ENCODE assay signal across 1 cellular context in the genomic region with DNA sequence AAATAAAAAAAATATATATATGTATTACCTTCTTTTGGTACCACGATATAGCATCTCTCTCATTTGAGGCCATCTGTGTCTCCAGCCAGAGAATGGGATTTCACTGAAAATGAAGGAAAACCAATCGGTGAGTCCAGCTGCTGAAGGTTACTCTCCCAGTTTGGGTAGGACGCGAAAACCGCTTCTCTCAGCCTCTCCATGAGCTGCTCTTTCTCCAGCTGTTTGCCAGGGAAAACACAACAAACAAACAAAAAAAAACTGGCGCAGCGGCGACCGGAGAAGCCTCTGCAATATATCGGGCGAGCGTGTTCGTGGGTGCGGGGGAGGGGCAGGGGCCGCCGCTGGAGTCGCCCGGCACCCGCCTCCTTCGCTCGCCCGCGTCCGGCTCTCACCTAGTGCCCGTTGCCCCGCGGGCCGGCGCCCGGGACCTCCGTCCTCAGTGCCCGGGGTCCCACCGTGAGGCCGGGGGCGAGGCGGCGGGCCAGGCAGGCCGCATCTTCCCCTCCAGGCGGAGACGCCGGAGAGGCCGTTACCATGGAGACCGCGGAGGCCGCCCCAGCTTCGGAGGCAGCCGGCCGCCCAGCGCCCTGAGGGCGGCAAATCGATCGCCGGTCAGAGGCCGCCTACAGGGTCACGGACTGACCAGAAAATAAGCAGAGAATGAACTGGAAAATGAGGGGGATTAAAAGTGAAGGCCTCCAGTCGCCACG.
A peak's percentile ranks its signal among the peaks of the same experiment; 100 is the strongest.
TF ChIP-seq lines count a peak whose summit lies in the region.

No MANE protein-coding gene starts in this region.

TF ChIP-seq in K562, 482 proteins besides CTCF, POLR2A, EP300 and RAD21 (continued from another document and continues in another):
- TF ChIP-seq ZBTB43 (CRISPR knock-in tag; IDR thresholded peaks at IDR 0.05), result no peak
- TF ChIP-seq ZNF354B (CRISPR knock-in tag; IDR thresholded peaks at IDR 0.05), result no peak
- TF ChIP-seq, protein P1, sequence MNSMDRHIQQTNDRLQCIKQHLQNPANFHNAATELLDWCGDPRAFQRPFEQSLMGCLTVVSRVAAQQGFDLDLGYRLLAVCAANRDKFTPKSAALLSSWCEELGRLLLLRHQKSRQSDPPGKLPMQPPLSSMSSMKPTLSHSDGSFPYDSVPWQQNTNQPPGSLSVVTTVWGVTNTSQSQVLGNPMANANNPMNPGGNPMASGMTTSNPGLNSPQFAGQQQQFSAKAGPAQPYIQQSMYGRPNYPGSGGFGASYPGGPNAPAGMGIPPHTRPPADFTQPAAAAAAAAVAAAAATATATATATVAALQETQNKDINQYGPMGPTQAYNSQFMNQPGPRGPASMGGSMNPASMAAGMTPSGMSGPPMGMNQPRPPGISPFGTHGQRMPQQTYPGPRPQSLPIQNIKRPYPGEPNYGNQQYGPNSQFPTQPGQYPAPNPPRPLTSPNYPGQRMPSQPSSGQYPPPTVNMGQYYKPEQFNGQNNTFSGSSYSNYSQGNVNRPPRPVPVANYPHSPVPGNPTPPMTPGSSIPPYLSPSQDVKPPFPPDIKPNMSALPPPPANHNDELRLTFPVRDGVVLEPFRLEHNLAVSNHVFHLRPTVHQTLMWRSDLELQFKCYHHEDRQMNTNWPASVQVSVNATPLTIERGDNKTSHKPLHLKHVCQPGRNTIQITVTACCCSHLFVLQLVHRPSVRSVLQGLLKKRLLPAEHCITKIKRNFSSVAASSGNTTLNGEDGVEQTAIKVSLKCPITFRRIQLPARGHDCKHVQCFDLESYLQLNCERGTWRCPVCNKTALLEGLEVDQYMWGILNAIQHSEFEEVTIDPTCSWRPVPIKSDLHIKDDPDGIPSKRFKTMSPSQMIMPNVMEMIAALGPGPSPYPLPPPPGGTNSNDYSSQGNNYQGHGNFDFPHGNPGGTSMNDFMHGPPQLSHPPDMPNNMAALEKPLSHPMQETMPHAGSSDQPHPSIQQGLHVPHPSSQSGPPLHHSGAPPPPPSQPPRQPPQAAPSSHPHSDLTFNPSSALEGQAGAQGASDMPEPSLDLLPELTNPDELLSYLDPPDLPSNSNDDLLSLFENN (IDR thresholded peaks at IDR 0.05; ENCODE audit: low read depth in 2 of 2, low read length in 2 of 2), result peak in 1 of 2 experiments; percentile 68; a peak in 2 of 4 replicates
- TF ChIP-seq FOXM1 (IDR thresholded peaks at IDR 0.05; ENCODE audit: low read depth), result no peak
- no peak; the same call in 1 of the 2 replicates for TF ChIP-seq FOXM1 (CRISPR knock-in tag; IDR thresholded peaks at IDR 0.05; ENCODE audit: low read depth)
- no peak for TF ChIP-seq FOS (IDR thresholded peaks at IDR 0.05; ENCODE audit: extremely low read depth, insufficient read length)
- TF ChIP-seq C11orf30 (IDR thresholded peaks at IDR 0.05; ENCODE audit: low read depth), result no peak
- no peak for TF ChIP-seq CREB5 (CRISPR knock-in tag; IDR thresholded peaks at IDR 0.05)
- TF ChIP-seq DNMT1 (IDR thresholded peaks at IDR 0.05), result no peak
- no peak for TF ChIP-seq ZNF23 (CRISPR knock-in tag; IDR thresholded peaks at IDR 0.05)
- TF ChIP-seq ZNF511 (CRISPR knock-in tag; IDR thresholded peaks at IDR 0.05), result peak; percentile 30; the same call in 1 of the 2 replicates
- TF ChIP-seq, protein P2, sequence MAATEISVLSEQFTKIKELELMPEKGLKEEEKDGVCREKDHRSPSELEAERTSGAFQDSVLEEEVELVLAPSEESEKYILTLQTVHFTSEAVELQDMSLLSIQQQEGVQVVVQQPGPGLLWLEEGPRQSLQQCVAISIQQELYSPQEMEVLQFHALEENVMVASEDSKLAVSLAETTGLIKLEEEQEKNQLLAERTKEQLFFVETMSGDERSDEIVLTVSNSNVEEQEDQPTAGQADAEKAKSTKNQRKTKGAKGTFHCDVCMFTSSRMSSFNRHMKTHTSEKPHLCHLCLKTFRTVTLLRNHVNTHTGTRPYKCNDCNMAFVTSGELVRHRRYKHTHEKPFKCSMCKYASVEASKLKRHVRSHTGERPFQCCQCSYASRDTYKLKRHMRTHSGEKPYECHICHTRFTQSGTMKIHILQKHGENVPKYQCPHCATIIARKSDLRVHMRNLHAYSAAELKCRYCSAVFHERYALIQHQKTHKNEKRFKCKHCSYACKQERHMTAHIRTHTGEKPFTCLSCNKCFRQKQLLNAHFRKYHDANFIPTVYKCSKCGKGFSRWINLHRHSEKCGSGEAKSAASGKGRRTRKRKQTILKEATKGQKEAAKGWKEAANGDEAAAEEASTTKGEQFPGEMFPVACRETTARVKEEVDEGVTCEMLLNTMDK (IDR thresholded peaks at IDR 0.05; ENCODE audit: borderline replicate concordance, insufficient read depth, low read depth, low read length, poor library complexity, severe bottlenecking), result no peak
- TF ChIP-seq IRF9 (tag; IDR thresholded peaks at IDR 0.05), result no peak
- TF ChIP-seq U2AF2 (optimal IDR thresholded peaks at IDR 0.05; ENCODE audit: low read depth, low read length), result no peak
- TF ChIP-seq ZBTB17 (CRISPR knock-in tag; IDR thresholded peaks at IDR 0.05), result peak; percentile 99
- no peak for TF ChIP-seq FOXA1 (IDR thresholded peaks at IDR 0.05; ENCODE audit: borderline replicate concordance)
- TF ChIP-seq, protein P3, sequence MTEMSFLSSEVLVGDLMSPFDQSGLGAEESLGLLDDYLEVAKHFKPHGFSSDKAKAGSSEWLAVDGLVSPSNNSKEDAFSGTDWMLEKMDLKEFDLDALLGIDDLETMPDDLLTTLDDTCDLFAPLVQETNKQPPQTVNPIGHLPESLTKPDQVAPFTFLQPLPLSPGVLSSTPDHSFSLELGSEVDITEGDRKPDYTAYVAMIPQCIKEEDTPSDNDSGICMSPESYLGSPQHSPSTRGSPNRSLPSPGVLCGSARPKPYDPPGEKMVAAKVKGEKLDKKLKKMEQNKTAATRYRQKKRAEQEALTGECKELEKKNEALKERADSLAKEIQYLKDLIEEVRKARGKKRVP (CRISPR knock-in tag; IDR thresholded peaks at IDR 0.05), result no peak
- no peak for TF ChIP-seq ZNF239 (CRISPR knock-in tag; IDR thresholded peaks at IDR 0.05)
- TF ChIP-seq HMG20A (CRISPR knock-in tag; conservative IDR thresholded peaks at IDR 0.05), result no peak
- TF ChIP-seq POLR3G (IDR thresholded peaks at IDR 0.05; ENCODE audit: extremely low read depth, insufficient read length, insufficient replicate concordance), result no peak
- no peak for TF ChIP-seq HNRNPUL1 (IDR thresholded peaks at IDR 0.05; ENCODE audit: low read length)
- TF ChIP-seq CCNT2 (IDR thresholded peaks at IDR 0.05; ENCODE audit: borderline replicate concordance, extremely low read depth, insufficient read length, low read depth, low read length), result no peak
- 0 out of 2 replicates have a peak, but pooled peaks have one; percentile 47 for TF ChIP-seq KDM2B (CRISPR knock-in tag; IDR thresholded peaks at IDR 0.05)
- TF ChIP-seq SMARCE1 (IDR thresholded peaks at IDR 0.05), result no peak
- no peak for TF ChIP-seq PPARD (CRISPR knock-in tag; IDR thresholded peaks at IDR 0.05)
- no peak for TF ChIP-seq TFAP4 (CRISPR knock-in tag; IDR thresholded peaks at IDR 0.05; ENCODE audit: borderline replicate concordance)
- TF ChIP-seq ZNF3 (CRISPR knock-in tag; IDR thresholded peaks at IDR 0.05), result no peak
- TF ChIP-seq FOXJ2 (tag; IDR thresholded peaks at IDR 0.05), result peak; percentile 13; the same call in 1 of the 2 replicates
- TF ChIP-seq CBFB (CRISPR knock-in tag; IDR thresholded peaks at IDR 0.05), result no peak
- no peak for TF ChIP-seq CBFA2T2 (conservative IDR thresholded peaks at IDR 0.05)
- TF ChIP-seq MCM7 (IDR thresholded peaks at IDR 0.05), result no peak
- TF ChIP-seq, protein P4, sequence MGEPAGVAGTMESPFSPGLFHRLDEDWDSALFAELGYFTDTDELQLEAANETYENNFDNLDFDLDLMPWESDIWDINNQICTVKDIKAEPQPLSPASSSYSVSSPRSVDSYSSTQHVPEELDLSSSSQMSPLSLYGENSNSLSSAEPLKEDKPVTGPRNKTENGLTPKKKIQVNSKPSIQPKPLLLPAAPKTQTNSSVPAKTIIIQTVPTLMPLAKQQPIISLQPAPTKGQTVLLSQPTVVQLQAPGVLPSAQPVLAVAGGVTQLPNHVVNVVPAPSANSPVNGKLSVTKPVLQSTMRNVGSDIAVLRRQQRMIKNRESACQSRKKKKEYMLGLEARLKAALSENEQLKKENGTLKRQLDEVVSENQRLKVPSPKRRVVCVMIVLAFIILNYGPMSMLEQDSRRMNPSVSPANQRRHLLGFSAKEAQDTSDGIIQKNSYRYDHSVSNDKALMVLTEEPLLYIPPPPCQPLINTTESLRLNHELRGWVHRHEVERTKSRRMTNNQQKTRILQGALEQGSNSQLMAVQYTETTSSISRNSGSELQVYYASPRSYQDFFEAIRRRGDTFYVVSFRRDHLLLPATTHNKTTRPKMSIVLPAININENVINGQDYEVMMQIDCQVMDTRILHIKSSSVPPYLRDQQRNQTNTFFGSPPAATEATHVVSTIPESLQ (CRISPR knock-in tag; IDR thresholded peaks at IDR 0.05), result peak; percentile 15; the same call in 1 of the 2 replicates
- TF ChIP-seq GTF2A2 (tag; IDR thresholded peaks at IDR 0.05), result no peak
- TF ChIP-seq, protein P5, sequence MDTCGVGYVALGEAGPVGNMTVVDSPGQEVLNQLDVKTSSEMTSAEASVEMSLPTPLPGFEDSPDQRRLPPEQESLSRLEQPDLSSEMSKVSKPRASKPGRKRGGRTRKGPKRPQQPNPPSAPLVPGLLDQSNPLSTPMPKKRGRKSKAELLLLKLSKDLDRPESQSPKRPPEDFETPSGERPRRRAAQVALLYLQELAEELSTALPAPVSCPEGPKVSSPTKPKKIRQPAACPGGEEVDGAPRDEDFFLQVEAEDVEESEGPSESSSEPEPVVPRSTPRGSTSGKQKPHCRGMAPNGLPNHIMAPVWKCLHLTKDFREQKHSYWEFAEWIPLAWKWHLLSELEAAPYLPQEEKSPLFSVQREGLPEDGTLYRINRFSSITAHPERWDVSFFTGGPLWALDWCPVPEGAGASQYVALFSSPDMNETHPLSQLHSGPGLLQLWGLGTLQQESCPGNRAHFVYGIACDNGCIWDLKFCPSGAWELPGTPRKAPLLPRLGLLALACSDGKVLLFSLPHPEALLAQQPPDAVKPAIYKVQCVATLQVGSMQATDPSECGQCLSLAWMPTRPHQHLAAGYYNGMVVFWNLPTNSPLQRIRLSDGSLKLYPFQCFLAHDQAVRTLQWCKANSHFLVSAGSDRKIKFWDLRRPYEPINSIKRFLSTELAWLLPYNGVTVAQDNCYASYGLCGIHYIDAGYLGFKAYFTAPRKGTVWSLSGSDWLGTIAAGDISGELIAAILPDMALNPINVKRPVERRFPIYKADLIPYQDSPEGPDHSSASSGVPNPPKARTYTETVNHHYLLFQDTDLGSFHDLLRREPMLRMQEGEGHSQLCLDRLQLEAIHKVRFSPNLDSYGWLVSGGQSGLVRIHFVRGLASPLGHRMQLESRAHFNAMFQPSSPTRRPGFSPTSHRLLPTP (IDR thresholded peaks at IDR 0.05; ENCODE audit: borderline replicate concordance, extremely low read depth, insufficient read length), result no peak
- TF ChIP-seq JUNB (CRISPR knock-in tag; conservative IDR thresholded peaks at IDR 0.05), result no peak
- TF ChIP-seq, protein P6, sequence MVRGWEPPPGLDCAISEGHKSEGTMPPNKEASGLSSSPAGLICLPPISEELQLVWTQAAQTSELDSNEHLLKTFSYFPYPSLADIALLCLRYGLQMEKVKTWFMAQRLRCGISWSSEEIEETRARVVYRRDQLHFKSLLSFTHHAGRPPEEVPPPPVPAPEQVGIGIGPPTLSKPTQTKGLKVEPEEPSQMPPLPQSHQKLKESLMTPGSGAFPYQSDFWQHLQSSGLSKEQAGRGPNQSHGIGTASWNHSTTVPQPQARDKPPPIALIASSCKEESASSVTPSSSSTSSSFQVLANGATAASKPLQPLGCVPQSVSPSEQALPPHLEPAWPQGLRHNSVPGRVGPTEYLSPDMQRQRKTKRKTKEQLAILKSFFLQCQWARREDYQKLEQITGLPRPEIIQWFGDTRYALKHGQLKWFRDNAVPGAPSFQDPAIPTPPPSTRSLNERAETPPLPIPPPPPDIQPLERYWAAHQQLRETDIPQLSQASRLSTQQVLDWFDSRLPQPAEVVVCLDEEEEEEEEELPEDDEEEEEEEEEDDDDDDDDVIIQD (CRISPR knock-in tag; IDR thresholded peaks at IDR 0.05), result no peak
